1 cellular context compared by ENCODE assay signal in the genomic region with DNA sequence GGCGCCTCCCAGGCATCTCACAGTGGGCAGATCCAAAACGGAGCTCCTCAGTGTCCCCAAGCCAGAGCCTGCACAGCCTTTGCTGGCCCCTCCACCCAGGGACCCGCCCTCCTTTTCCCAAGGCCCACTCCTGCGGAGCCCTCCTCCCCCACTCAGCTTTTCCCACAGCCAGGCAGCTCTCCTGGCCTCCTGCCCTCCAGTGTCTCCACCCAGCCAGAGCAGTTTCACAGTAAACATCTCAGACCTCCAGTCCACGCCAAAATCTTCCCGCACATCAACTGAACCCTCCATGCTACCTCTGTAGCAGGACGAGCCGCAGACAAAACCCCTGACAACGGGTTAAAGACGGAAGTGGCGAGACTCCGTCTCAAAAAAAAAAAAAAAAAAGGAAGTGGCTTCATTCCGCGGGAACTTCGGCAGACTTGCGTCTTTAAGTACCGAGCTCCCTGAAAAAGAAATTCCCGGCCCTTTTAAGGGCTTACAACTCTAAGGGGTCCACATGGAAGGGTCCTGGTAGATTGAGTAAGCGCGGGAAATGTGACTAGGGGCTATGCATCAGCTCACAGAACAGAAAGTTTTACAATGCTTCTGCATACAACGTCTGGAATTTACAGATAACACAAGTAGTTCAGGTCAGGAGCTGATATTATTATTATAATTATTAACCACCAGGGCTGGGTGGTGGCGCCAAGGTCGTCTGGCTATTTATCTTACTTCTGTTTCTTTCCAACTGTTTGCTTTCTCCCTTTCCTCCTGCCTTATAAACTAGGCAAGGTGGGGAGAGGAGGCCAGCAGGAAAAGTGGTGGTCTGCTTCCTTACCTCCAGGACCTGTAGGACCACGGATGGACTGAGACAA.
TF ChIP-seq lines count a peak whose summit lies in the region.

No MANE protein-coding gene starts in this region.

TF ChIP-seq in HCT116, 20 proteins besides CTCF, POLR2A, EP300 and RAD21 (continued from another document):
- TF ChIP-seq, protein P1, sequence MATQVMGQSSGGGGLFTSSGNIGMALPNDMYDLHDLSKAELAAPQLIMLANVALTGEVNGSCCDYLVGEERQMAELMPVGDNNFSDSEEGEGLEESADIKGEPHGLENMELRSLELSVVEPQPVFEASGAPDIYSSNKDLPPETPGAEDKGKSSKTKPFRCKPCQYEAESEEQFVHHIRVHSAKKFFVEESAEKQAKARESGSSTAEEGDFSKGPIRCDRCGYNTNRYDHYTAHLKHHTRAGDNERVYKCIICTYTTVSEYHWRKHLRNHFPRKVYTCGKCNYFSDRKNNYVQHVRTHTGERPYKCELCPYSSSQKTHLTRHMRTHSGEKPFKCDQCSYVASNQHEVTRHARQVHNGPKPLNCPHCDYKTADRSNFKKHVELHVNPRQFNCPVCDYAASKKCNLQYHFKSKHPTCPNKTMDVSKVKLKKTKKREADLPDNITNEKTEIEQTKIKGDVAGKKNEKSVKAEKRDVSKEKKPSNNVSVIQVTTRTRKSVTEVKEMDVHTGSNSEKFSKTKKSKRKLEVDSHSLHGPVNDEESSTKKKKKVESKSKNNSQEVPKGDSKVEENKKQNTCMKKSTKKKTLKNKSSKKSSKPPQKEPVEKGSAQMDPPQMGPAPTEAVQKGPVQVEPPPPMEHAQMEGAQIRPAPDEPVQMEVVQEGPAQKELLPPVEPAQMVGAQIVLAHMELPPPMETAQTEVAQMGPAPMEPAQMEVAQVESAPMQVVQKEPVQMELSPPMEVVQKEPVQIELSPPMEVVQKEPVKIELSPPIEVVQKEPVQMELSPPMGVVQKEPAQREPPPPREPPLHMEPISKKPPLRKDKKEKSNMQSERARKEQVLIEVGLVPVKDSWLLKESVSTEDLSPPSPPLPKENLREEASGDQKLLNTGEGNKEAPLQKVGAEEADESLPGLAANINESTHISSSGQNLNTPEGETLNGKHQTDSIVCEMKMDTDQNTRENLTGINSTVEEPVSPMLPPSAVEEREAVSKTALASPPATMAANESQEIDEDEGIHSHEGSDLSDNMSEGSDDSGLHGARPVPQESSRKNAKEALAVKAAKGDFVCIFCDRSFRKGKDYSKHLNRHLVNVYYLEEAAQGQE (IDR thresholded peaks at IDR 0.05; ENCODE audit: low read depth), result no peak
- TF ChIP-seq EZH2phosphoT487 (IDR thresholded peaks at IDR 0.05; ENCODE audit: borderline replicate concordance), result no peak
- TF ChIP-seq, protein P2, sequence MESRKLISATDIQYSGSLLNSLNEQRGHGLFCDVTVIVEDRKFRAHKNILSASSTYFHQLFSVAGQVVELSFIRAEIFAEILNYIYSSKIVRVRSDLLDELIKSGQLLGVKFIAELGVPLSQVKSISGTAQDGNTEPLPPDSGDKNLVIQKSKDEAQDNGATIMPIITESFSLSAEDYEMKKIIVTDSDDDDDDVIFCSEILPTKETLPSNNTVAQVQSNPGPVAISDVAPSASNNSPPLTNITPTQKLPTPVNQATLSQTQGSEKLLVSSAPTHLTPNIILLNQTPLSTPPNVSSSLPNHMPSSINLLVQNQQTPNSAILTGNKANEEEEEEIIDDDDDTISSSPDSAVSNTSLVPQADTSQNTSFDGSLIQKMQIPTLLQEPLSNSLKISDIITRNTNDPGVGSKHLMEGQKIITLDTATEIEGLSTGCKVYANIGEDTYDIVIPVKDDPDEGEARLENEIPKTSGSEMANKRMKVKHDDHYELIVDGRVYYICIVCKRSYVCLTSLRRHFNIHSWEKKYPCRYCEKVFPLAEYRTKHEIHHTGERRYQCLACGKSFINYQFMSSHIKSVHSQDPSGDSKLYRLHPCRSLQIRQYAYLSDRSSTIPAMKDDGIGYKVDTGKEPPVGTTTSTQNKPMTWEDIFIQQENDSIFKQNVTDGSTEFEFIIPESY (IDR thresholded peaks at IDR 0.05; ENCODE audit: extremely low read depth, insufficient replicate concordance, low read length), result no peak
- no peak for TF ChIP-seq TCF7L2 (IDR thresholded peaks at IDR 0.05; ENCODE audit: borderline replicate concordance, extremely low read depth, insufficient read depth, insufficient read length)
- TF ChIP-seq SP1 (IDR thresholded peaks at IDR 0.05; ENCODE audit: low read depth), result no peak
- TF ChIP-seq, protein P3, sequence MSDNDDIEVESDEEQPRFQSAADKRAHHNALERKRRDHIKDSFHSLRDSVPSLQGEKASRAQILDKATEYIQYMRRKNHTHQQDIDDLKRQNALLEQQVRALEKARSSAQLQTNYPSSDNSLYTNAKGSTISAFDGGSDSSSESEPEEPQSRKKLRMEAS (IDR thresholded peaks at IDR 0.05), result no peak
